In the genomic region with DNA sequence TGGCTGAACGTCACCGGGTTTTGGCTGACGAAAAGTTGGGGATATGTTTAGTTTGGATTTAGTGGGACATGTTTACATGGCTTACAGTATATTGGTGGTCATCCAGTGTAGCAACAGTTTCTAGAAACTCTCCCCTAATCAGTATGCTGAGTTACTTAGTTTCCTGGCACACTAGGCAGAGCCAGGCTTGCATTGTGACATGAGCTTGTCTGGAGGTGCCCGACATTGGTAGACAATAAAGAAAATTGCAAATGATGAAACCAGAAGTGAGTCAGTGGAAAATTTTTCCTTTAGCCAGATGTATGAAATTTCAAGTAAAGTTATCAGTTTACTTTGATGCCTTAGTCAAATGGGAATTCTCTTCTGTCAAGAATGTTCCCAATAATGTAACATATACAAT, we compare ENCODE assay signal across 22 cellular contexts.
"Had no signal": no experiment of that assay in that cellular context is flagged by ENCODE, and none has a peak within 500 bp of the region (broad histone marks: within the 10 kb centered on the region; RNA-seq: fewer than 3 reads in every experiment).

No MANE protein-coding gene starts in this region.

- FAIRE-seq: endometrium, TTC549 had no signal

- H3K4me1 ChIP-seq: esophagus muscularis mucosa, sigmoid colon had no signal

- H3K27me3 ChIP-seq: cardiac muscle cell, esophagus muscularis mucosa, sigmoid colon had no signal

- H3K9me3 ChIP-seq: sigmoid colon, thoracic aorta had no signal

- ATAC-seq: activated naive CD4-positive, alpha-beta T cell treated with anti-CD3 and anti-CD28 coated beads, Interleukin-2, amount 50 U/mL, for 72 hours; activated T-helper 17 cell treated with anti-CD3 and anti-CD28 coated beads, Interleukin-2, amount 50 U/mL, for 72 hours; left ventricle myocardium superior; natural killer cell had no signal

- H3K36me3 ChIP-seq: cardiac muscle cell, esophagus muscularis mucosa, sigmoid colon, thoracic aorta had no signal

- H3K4me3 ChIP-seq: cardiac muscle cell, esophagus muscularis mucosa, sigmoid colon, thoracic aorta had no signal

- DNase-seq: activated CD4-positive, alpha-beta T cell treated with anti-CD3 and anti-CD28 coated beads for 1 hour; activated CD8-positive, alpha-beta memory T cell treated with anti-CD3 and anti-CD28 coated beads for 24 hours; activated CD8-positive, alpha-beta memory T cell treated with anti-CD3 and anti-CD28 coated beads, Interleukin-2, amount 50 U/mL, for 4 hours; activated T-cell treated with anti-CD3 and anti-CD28 coated beads, Interleukin-2, amount 50 U/mL, for 24 hours; amniotic stem cell; effector CD4-positive, alpha-beta T cell; foreskin melanocyte; immature natural killer cell; left ventricle myocardium superior; midbrain; natural killer cell; sigmoid colon; stimulated activated CD4-positive, alpha-beta T cell treated with anti-CD3 and anti-CD28 coated beads, Interleukin-4, amount 100 ng/mL, for 1 hour; stimulated activated naive CD4-positive, alpha-beta T cell treated with Interleukin-2 at 50 U/mL for 16 hours; T-helper 1 cell had no signal
